ENCODE assay signal across 8 cellular contexts in the genomic region with DNA sequence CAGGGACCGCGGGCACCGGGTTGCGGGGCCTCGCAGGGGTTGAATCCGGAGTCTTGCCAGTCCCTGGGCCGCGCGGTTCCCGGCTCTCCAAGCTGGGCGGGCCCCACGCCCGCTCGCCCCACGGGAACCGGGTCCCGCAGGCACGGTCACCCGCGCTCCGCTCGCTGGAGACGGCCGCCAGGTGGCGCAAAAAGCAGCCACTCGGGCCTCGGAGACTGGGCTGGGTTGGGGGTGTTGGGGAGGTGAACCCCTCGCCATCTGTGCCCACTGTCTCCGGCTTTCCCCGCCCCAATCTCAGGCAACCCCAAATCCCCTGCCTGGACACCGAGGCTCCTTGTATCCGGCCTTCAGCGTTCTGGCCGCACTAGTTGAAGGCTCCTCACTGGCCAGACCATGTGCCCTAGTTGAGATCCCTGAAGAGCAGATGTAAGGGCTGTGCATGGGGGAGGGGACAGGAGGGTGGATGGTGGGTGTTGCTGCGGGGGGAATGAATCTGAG. TPM values are rescaled to one million over a fixed set of nuclear protein-coding genes. Genes with fewer than 3 reads are reported as not detected.
DNase-seq lines count a peak whose midpoint lies in the region; TF ChIP-seq lines count a peak whose summit lies in the region.

No MANE protein-coding gene starts in this region.

- no peaks in the 10 kb centered on the region for H3K9me3 Mint-ChIP-seq in T-helper 2 cell treated with Interferon-gamma antibody and Interleukin-4, amounts not matched to agents 5 μg/mL and 100 μg/mL, for 36 hours

- H3K36me3 Mint-ChIP-seq in T-helper 2 cell treated with Interferon-gamma antibody and Interleukin-4, amounts not matched to agents 5 μg/mL and 100 μg/mL, for 36 hours (ENCODE audit: low read depth): no peaks in the 10 kb centered on the region

- DNase-seq in NCI-H2081 (lab: John Stamatoyannopoulos, UW) (peak; percentile 24 to 34), NCI-H2081 treated with DMSO at 0.1 percent for 48 hours (lab: John Stamatoyannopoulos, UW) (no peak), breast epithelium (ENCODE audit: low spot score in 2 of 2) (no peak), kidney tubule cell (ENCODE audit: low spot score) (peak; percentile 17), DMS79 (lab: John Stamatoyannopoulos, UW) (no peak), NCI-H1092 treated with DMSO at 0.1 percent for 48 hours (lab: John Stamatoyannopoulos, UW) (no peak)
- DNase-seq in T-helper 2 cell treated with Interferon-gamma antibody and Interleukin-4, amounts not matched to agents 5 μg/mL and 100 μg/mL, for 36 hours (ENCODE audit: low spot score): no peak
- peak; percentile 50 for DNase-seq in stimulated activated CD4-positive, alpha-beta T cell treated with anti-CD3 and anti-CD28 coated beads, Interleukin-4, amount 100 ng/mL, for 24 hours

- H3K9me3 ChIP-seq in breast epithelium: no peaks in the 10 kb centered on the region

- no peak for TF ChIP-seq POLR2A in breast epithelium (IDR thresholded peaks at IDR 0.05)

- peak overlapping the region in 2 of 3 donors; percentile 58 to 67 for H3K4me3 ChIP-seq in breast epithelium

- H3K4me1 ChIP-seq in breast epithelium: no peaks in the 10 kb centered on the region

- H3K4me3 Mint-ChIP-seq in T-helper 2 cell treated with Interferon-gamma antibody and Interleukin-4, amounts not matched to agents 5 μg/mL and 100 μg/mL, for 36 hours: peak overlapping the region; percentile 42

- H3K27me3 Mint-ChIP-seq in T-helper 2 cell treated with Interferon-gamma antibody and Interleukin-4, amounts not matched to agents 5 μg/mL and 100 μg/mL, for 36 hours (ENCODE audit: low read depth): peaks cover 46% of the 10 kb centered on the region

- H3K27ac Mint-ChIP-seq in T-helper 2 cell treated with Interferon-gamma antibody and Interleukin-4, amounts not matched to agents 5 μg/mL and 100 μg/mL, for 36 hours: no peak overlapping the region

- intact Hi-C loops in breast epithelium (cut with DNase I; ENCODE audit: low total_unique reads): loop anchor here (5.0 kb wide), 1 partner anchor 160 kb away; no protein-coding TSS in a partner anchor

- no peaks in the 10 kb centered on the region for H3K36me3 ChIP-seq in breast epithelium

- peaks cover 4 to 46% of the 10 kb centered on the region in 2 donors for H3K27me3 ChIP-seq in breast epithelium

- peaks cover 8% of the 10 kb centered on the region for H3K4me1 Mint-ChIP-seq in T-helper 2 cell treated with Interferon-gamma antibody and Interleukin-4, amounts not matched to agents 5 μg/mL and 100 μg/mL, for 36 hours (ENCODE audit: low read depth)

- TF ChIP-seq CTCF in breast epithelium (IDR thresholded peaks at IDR 0.05): peak in 2 of 3 donors; percentile 67 to 77

- no peak overlapping the region for H3K27ac ChIP-seq in breast epithelium

RNA-seq across cellular contexts. Expression of a gene that starts 1.5 kb away (rescaled TPM):
- 1 to 10 TPM in 2 of 3 donors, under 1 TPM in 1; 0.64 to 4.3 (median 3.2) TPM for total RNA-seq in breast epithelium

RNA-seq across cellular contexts. Expression of a gene that starts 7.6 kb away (rescaled TPM):
- 1 to 10 TPM; 2.9 to 4.2 (median 3.7) TPM for total RNA-seq in breast epithelium

RNA-seq across cellular contexts. Expression of a gene that starts 22.3 kb away (rescaled TPM):
- total RNA-seq in breast epithelium: 100 to 1,000 TPM in 2 of 3 donors, 10 to 100 TPM in 1; 45.8 to 111 (median 104) TPM

RNA-seq across cellular contexts. Expression of a gene that starts 30.0 kb away (rescaled TPM):
- 10 to 100 TPM; 45.3 to 62.8 (median 49.8) TPM for total RNA-seq in breast epithelium

RNA-seq across cellular contexts. Expression of a gene that starts 44.6 kb away (rescaled TPM):
- 10 to 100 TPM; 13.3 to 18.0 (median 16.7) TPM for total RNA-seq in breast epithelium

Comparison
In these comparisons a context has a peak if more than half of its experiments do, and no peak if none do; other contexts are left out.
1. DNase-seq: peak in NCI-H2081 (2 of 2), kidney tubule cell (single experiment) and stimulated activated CD4-positive, alpha-beta T cell treated with anti-CD3 and anti-CD28 coated beads, Interleukin-4, amount 100 ng/mL, for 24 hours (single experiment); none in NCI-H2081 treated with DMSO at 0.1 percent for 48 hours (single experiment), T-helper 2 cell treated with Interferon-gamma antibody and Interleukin-4, amounts not matched to agents 5 μg/mL and 100 μg/mL, for 36 hours (single experiment), breast epithelium (0 of 2), DMS79 (single experiment) and NCI-H1092 treated with DMSO at 0.1 percent for 48 hours (single experiment).